1 cellular context compared by ENCODE assay signal in genomic region chr13:51191743-51192142, GRCh38.
TF ChIP-seq lines count a peak whose summit lies in the region.

No MANE protein-coding gene starts in this region.

TF ChIP-seq in GM12878, 131 proteins besides CTCF, POLR2A, EP300 and RAD21 (continued from another document):
- TF ChIP-seq REST (IDR thresholded peaks at IDR 0.05; ENCODE audit: low read depth, low read length) (no peak), SREBF1 (IDR thresholded peaks at IDR 0.05; ENCODE audit: low read length) (no peak), BMI1 (IDR thresholded peaks at IDR 0.05; ENCODE audit: borderline replicate concordance) (no peak), CHD4 (IDR thresholded peaks at IDR 0.05) (no peak), SPI1 (IDR thresholded peaks at IDR 0.05; ENCODE audit: borderline replicate concordance, insufficient read depth, low read depth, low read length) (peak; percentile 22; the same call in 1 of the 2 replicates)
